In the genomic region with DNA sequence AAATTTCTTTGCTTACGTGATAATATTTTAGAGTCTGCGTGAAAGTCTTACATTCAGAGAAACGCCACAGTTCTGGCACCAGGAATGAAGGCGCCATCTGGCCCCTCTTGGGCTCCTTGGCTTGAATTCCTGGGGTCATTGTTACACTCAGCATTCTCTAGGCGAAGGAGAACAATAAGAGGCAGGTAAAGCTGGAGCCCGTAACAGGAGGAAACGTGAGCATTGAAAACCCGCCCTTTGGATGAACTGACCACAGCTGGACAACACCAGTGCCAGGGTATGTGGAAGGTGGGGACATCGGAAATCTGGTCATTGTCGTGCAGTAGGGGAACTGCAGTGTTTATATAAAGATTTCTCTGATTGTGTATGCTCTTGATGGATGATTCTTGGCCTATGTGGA, we compare ENCODE assay signal across 13 cellular contexts.
"Had no signal": no experiment of that assay in that cellular context is flagged by ENCODE, and none has a peak within 500 bp of the region (broad histone marks: within the 10 kb centered on the region; RNA-seq: fewer than 3 reads in every experiment).

No MANE protein-coding gene starts in this region.

- H3K27ac Mint-ChIP-seq: activated naive CD8-positive, alpha-beta T cell; nephron had no signal

- H3K4me1 ChIP-seq: prostate gland had no signal

- H3K36me3 ChIP-seq: prostate gland had no signal

- H3K9me3 Mint-ChIP-seq: activated T-cell treated with anti-CD3 and anti-CD28 coated beads, Interleukin-2, amount 50 U/mL, for 4 hours; nephron had no signal

- H3K4me3 ChIP-seq: prostate gland had no signal

- H3K36me3 Mint-ChIP-seq: activated naive CD8-positive, alpha-beta T cell had no signal

- H3K9me3 ChIP-seq: prostate gland had no signal

- H3K27ac ChIP-seq: prostate gland had no signal

- DNase-seq: activated CD4-positive, alpha-beta T cell treated with anti-CD3 and anti-CD28 coated beads, Interleukin-2, amount 50 U/mL, for 4 hours; activated CD4-positive, CD25-positive, alpha-beta regulatory T cell treated with anti-CD3 and anti-CD28 coated beads, Interleukin-2, amount 50 U/mL, for 72 hours; activated effector memory CD4-positive, alpha-beta T cell treated with anti-CD3 and anti-CD28 coated beads, Interleukin-2, amount 50 U/mL, for 16 hours; activated T-cell treated with anti-CD3 and anti-CD28 coated beads, Interleukin-2, amount 50 U/mL, for 4 hours; amygdala; foreskin melanocyte; kidney glomerular epithelial cell; mesendoderm; stimulated activated CD4-positive, alpha-beta T cell treated with anti-CD3 and anti-CD28 coated beads, Interleukin-2, amount 100 ng/mL, for 48 hours; stimulated activated naive CD8-positive, alpha-beta T cell treated with anti-CD3 and anti-CD28 coated beads, Interleukin-15, Interleukin-2, amounts not matched to agents 100 U/mL and 50 U/mL, for 24 hours had no signal

- H3K4me1 Mint-ChIP-seq: nephron had no signal

- H3K4me3 Mint-ChIP-seq: activated naive CD8-positive, alpha-beta T cell; activated T-cell treated with anti-CD3 and anti-CD28 coated beads, Interleukin-2, amount 50 U/mL, for 4 hours; nephron had no signal
